In the genomic region with DNA sequence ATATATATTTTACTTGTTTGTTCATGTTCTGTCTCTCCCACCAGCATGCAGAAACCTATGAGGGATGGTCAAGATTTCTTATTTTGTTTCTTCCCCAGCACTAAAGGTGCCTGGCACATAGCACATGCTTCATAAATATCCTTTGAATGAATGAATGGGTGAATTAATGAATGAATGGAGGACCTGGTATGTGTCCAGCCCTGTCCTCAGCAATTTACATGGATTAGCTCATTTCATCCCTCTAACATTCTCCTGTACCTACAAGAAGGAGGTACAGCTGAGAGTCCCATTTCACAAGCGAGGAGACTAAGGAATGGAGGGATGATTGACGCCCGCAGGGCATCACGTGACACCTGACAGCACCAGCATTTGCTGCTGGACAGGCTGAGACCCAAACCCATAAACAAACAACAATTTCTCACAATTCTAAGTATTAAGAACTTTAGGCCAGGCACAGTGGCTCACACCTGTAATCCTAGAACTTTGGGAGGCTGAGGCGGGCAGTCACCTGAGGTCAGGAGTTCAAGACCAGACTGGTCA, we compare ENCODE assay signal across 13 cellular contexts. TPM values are rescaled to one million over a fixed set of nuclear protein-coding genes. Genes with fewer than 3 reads are reported as not detected.
DNase-seq lines count a peak whose midpoint lies in the region; ATAC-seq and TF ChIP-seq lines count a peak whose summit lies in the region.
"Had no signal": no experiment of that assay in that cellular context is flagged by ENCODE, and none has a peak within 500 bp of the region (broad histone marks: within the 10 kb centered on the region; RNA-seq: fewer than 3 reads in every experiment).

No MANE protein-coding gene starts in this region.

- TF ChIP-seq CTCF in C4-2B (conservative IDR thresholded peaks at IDR 0.05) (no peak), left lung (IDR thresholded peaks at IDR 0.05) (no peak), gastrocnemius medialis (IDR thresholded peaks at IDR 0.05 in 4 of 5, conservative IDR thresholded peaks at IDR 0.05 in 1 of 5) (no peak), uterus (IDR thresholded peaks at IDR 0.05) (no peak)

- H3K27me3 ChIP-seq in left lung (no peaks in the 10 kb centered on the region), gastrocnemius medialis (no peaks in the 10 kb centered on the region), uterus (no peaks in the 10 kb centered on the region)

- H3K4me1 ChIP-seq in left lung (peaks cover 0 to 12% of the 10 kb centered on the region in 2 donors), gastrocnemius medialis (peaks cover 33 to 45% of the 10 kb centered on the region in 2 donors), uterus (peaks cover 0 to 2% of the 10 kb centered on the region in 2 donors)

- in situ Hi-C loops in gastrocnemius medialis (cut with MboI; ENCODE audit: low sequenced_read_pairs in 4 of 4), result no loop called here

- H3K9me3 ChIP-seq in left lung (no peaks in the 10 kb centered on the region), gastrocnemius medialis (no peaks in the 10 kb centered on the region), uterus (no peaks in the 10 kb centered on the region)

- TF ChIP-seq POLR2A in gastrocnemius medialis (IDR thresholded peaks at IDR 0.05), result no peak
- TF ChIP-seq POLR2A in uterus (IDR thresholded peaks at IDR 0.05), result no peak

- H3K27ac ChIP-seq in C4-2B, result peak overlapping the region; percentile 79
- peak overlapping the region; percentile 13 to 59 for H3K27ac ChIP-seq in left lung
- H3K27ac ChIP-seq in gastrocnemius medialis, result peak overlapping the region; percentile 93 to 95 (median 93)
- H3K27ac ChIP-seq in uterus, result no peak overlapping the region

- intact Hi-C loops in left lung (cut with DNase I) (no loop called here), gastrocnemius medialis (cut with DNase I; ENCODE audit: low total_unique reads) (loop anchor here (2.0 kb wide), 1 partner anchor 45 kb away; no protein-coding TSS in a partner anchor), uterus (cut with DNase I; ENCODE audit: low total_unique reads) (no loop called here)

- ATAC-seq in left lung (no peak), gastrocnemius medialis (no peak)

- peak; percentile 13 for DNase-seq in NCI-H2029 treated with DMSO at 0.1 percent for 48 hours (lab: John Stamatoyannopoulos, UW)
- no peak for DNase-seq in left lung
- DNase-seq in gastrocnemius medialis, result no peak
- no peak for DNase-seq in uterus
- DNase-seq in NAMALWA (ENCODE audit: low spot score), result no peak
- no peak for DNase-seq in inferior parietal cortex (ENCODE audit: extremely low spot score)
- DNase-seq: CD4-positive, alpha-beta memory T cell; HFFc6; NCI-H1048; NCI-H1930; OCI-M1 had no signal

- H3K36me3 ChIP-seq in left lung, result no peaks in the 10 kb centered on the region
- no peaks in the 10 kb centered on the region for H3K36me3 ChIP-seq in gastrocnemius medialis
- H3K36me3 ChIP-seq in uterus, result no peaks in the 10 kb centered on the region

- H3K4me3 ChIP-seq in left lung (no peak overlapping the region), gastrocnemius medialis (no peak overlapping the region), uterus (no peak overlapping the region)

RNA-seq across cellular contexts. Expression of gene BCAT2, which starts 6.8 kb away (rescaled TPM):
- total RNA-seq in left lung (10 to 100 TPM; 68.5 to 87.5 TPM), gastrocnemius medialis (10 to 100 TPM; 28.0 to 56.6 (median 43.8) TPM), uterus (10 to 100 TPM in 3 of 4 donors, 1 to 10 TPM in 1; 9.2 to 54.3 (median 24.6) TPM)

RNA-seq across cellular contexts. Expression of gene HSD17B14, which starts 18.6 kb away (rescaled TPM):
- total RNA-seq in left lung, result 10 to 100 TPM; 10.1 to 20.3 TPM
- total RNA-seq in gastrocnemius medialis, result 1 to 10 TPM in 3 of 4 donors, not detected in 1; 1.2 to 1.9 (median 1.7) TPM
- total RNA-seq in uterus, result 10 to 100 TPM in 1 of 4 donors, 1 to 10 TPM in 3; 5.6 to 31.9 (median 8.7) TPM
- total RNA-seq: HT1080 had no signal

RNA-seq across cellular contexts. Expression of gene PLEKHA4, which starts 50.8 kb away (rescaled TPM):
- total RNA-seq in left lung (10 to 100 TPM; 21.0 to 37.3 TPM), gastrocnemius medialis (1 to 10 TPM; 3.4 to 9.7 (median 6.3) TPM), uterus (10 to 100 TPM in 2 of 4 donors, 1 to 10 TPM in 2; 1.3 to 60.4 (median 10.4) TPM)

RNA-seq across cellular contexts. Expression of gene PPP1R15A, which starts 54.6 kb away (rescaled TPM):
- total RNA-seq in left lung (10 to 100 TPM; 68.4 to 74.8 TPM), gastrocnemius medialis (10 to 100 TPM; 28.7 to 73.9 (median 39.8) TPM), uterus (10 to 100 TPM; 28.6 to 53.0 (median 30.9) TPM)

Comparison
In these comparisons a context has a peak if more than half of its experiments do, and no peak if none do; other contexts are left out.
1. H3K27ac ChIP-seq: peak in C4-2B (single experiment), left lung (2 of 2) and gastrocnemius medialis (4 of 4); none in uterus (0 of 2).